ENCODE assay signal across 1 cellular context in the genomic region with DNA sequence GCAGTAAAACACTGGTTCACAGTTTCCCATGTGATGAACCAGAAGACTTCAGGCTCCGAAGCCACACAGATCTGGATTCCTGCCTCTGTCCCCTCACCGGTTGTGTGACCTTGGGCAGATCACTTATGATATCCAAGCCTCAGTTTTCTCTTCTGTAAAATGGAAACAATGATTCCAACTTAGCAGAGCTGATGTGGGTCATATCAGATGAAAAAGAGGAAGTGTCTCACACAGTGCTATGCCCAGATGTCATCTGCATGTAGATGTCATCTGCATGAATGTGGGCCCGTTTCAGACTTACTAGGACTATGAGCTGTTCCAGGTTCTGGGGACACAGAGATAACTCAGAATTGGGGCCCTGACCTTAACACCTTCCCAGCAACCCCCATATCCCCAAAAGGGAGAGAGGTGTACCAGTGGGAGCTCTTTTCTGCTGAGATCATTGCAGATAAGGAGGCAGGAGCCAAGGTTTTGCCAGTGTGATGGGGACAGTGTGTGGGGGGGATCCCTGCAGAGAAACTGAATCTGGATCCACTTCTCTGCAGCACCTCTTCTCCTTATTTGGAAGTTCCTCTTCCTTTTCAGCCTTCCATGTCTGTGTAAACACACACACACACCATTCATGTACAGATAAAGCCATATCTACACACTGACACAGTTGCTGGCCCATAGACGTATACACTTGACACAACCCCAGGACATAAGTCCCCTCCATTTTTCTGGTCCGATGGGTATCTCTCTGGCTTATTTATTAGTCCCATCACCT.
TF ChIP-seq lines count a peak whose summit lies in the region.

No MANE protein-coding gene starts in this region.

TF ChIP-seq in GM23338, 12 proteins besides CTCF, POLR2A, EP300 and RAD21 (continued from another document):
- TF ChIP-seq EZH2 (IDR thresholded peaks at IDR 0.05; ENCODE audit: low read depth, unreplicated experiment), result no peak
- no peak for TF ChIP-seq CREB1 (CRISPR knock-in tag; IDR thresholded peaks at IDR 0.05; ENCODE audit: low read depth)
